Comparison of ENCODE assay signal across 1 cellular context in genomic region chr2:226707500-226707899, GRCh38.
TF ChIP-seq lines count a peak whose summit lies in the region.

No MANE protein-coding gene starts in this region.

TF ChIP-seq in IMR-90, 13 proteins besides CTCF, POLR2A, EP300 and RAD21 (continued from another document):
- no peak for TF ChIP-seq FOS (IDR thresholded peaks at IDR 0.05; ENCODE audit: low read depth, low read length)
- no peak for TF ChIP-seq MXI1 (IDR thresholded peaks at IDR 0.05; ENCODE audit: borderline replicate concordance, low read depth, low read length)
- TF ChIP-seq USF2 (IDR thresholded peaks at IDR 0.05; ENCODE audit: low read depth, low read length) = no peak
- no peak for TF ChIP-seq BHLHE40 (IDR thresholded peaks at IDR 0.05; ENCODE audit: low read depth, low read length)
- TF ChIP-seq ELK1 (IDR thresholded peaks at IDR 0.05; ENCODE audit: borderline replicate concordance, low read depth, low read length) = no peak
- TF ChIP-seq MAFK (IDR thresholded peaks at IDR 0.05; ENCODE audit: low read depth, low read length) = no peak
- no peak for TF ChIP-seq RCOR1 (IDR thresholded peaks at IDR 0.05; ENCODE audit: insufficient replicate concordance, low read length)
